Comparison of ENCODE assay signal across 1 cellular context in genomic region chr3:33007776-33008175, GRCh38.
TF ChIP-seq lines count a peak whose summit lies in the region.

No MANE protein-coding gene starts in this region.

TF ChIP-seq in K562, 482 proteins besides CTCF, POLR2A, EP300 and RAD21 (continued from another document):
- TF ChIP-seq CREM (IDR thresholded peaks at IDR 0.05; ENCODE audit: low read depth) (no peak), ZNF277 (CRISPR knock-in tag; IDR thresholded peaks at IDR 0.05; ENCODE audit: borderline replicate concordance) (no peak), GATA2 (CRISPR knock-in tag; IDR thresholded peaks at IDR 0.05) (peak; percentile 11; the same call in 1 of the 2 replicates), CBFA2T3 (IDR thresholded peaks at IDR 0.05) (peak; percentile 30; the same call in 1 of the 2 replicates), TEAD4 (IDR thresholded peaks at IDR 0.05; ENCODE audit: low read length) (peak; percentile 56), TEAD4 (CRISPR knock-in tag; IDR thresholded peaks at IDR 0.05; ENCODE audit: borderline replicate concordance) (no peak), GATAD2B (IDR thresholded peaks at IDR 0.05; ENCODE audit: borderline replicate concordance) (0 out of 2 replicates have a peak, but pooled peaks have one; percentile 30), CBFA2T2 (conservative IDR thresholded peaks at IDR 0.05) (peak; percentile 29; the same call in 1 of the 2 replicates)
